Comparison of ENCODE assay signal across 8 cellular contexts in genomic region chr2:25567406-25567805, GRCh38.
DNase-seq lines count a peak whose midpoint lies in the region; ATAC-seq and TF ChIP-seq lines count a peak whose summit lies in the region.

No MANE protein-coding gene starts in this region.

- H3K9me3 ChIP-seq in HEK293 (ENCODE audit: control insufficient read depth, insufficient read depth, low read depth, low read length) (no peaks in the 10 kb centered on the region), esophagus squamous epithelium (no peaks in the 10 kb centered on the region)

- WGBS in esophagus squamous epithelium, 2 donors = 79 to 80% methylated on average over 1 of the region's 1 CpG

- CTCF ChIA-PET in HEK293 (lab: Yijun Ruan, JAX) = interaction anchor here (0.7 to 1.0 kb wide), 4 partner anchors 12 to 1395 kb away, joined by 3 to 5 read pairs (median 3); no protein-coding TSS in a partner anchor

- ATAC-seq in HG03159 (IDR thresholded peaks at IDR 0.05; ENCODE audit: unreplicated experiment) (no peak), HG03175 (IDR thresholded peaks at IDR 0.05; ENCODE audit: unreplicated experiment) (no peak)

- H3K4me3 ChIP-seq in HEK293 (ENCODE audit: low read depth, low read length) (no peak overlapping the region), esophagus squamous epithelium (no peak overlapping the region)

- no peaks in the 10 kb centered on the region for H3K27me3 ChIP-seq in esophagus squamous epithelium

- intact Hi-C loops in esophagus squamous epithelium (cut with DNase I) = no loop called here

- H3K27ac ChIP-seq in HEK293 (ENCODE audit: extremely low read depth, low read depth, low read length) (no peak overlapping the region), esophagus squamous epithelium (no peak overlapping the region)

- peaks cover 3% of the 10 kb centered on the region; the same call in 1 of the 2 replicates for H3K4me1 ChIP-seq in HEK293 (ENCODE audit: control insufficient read depth, insufficient read depth, low read length)
- no peaks in the 10 kb centered on the region for H3K4me1 ChIP-seq in esophagus squamous epithelium

- POLR2A ChIA-PET in HEK293 (lab: Yijun Ruan, JAX) = no interaction called here

- no peak for TF ChIP-seq POLR2A in esophagus squamous epithelium (IDR thresholded peaks at IDR 0.05)

- DNase-seq in DMS79 treated with DMSO at 0.1 percent for 48 hours (lab: John Stamatoyannopoulos, UW) (peak; percentile 31), DMS79 (lab: John Stamatoyannopoulos, UW) (no peak), RKO (ENCODE audit: low spot score) (peak; percentile 50), esophagus squamous epithelium (lab: John Stamatoyannopoulos, UW) (no peak), pons (ENCODE audit: low spot score) (peak; percentile 83)

- H3K36me3 ChIP-seq in HEK293 (ENCODE audit: control insufficient read depth in 2 of 2, insufficient read depth in 1 of 2, low read length in 2 of 2) (no peaks in the 10 kb centered on the region; a peak in 1 of 3 replicates), esophagus squamous epithelium (peaks cover 0 to 5% (median 0%) of the 10 kb centered on the region in 3 donors)

- TF ChIP-seq CTCF in HEK293 (tag by site-specific recombination; IDR thresholded peaks at IDR 0.05) = peak; percentile 45; the same call in 1 of the 2 replicates
- TF ChIP-seq CTCF in esophagus squamous epithelium (IDR thresholded peaks at IDR 0.05) = peak in 4 of 6 experiments; percentile 24 to 53 (median 35)

TF ChIP-seq in HEK293, 187 proteins besides CTCF, POLR2A, EP300 and RAD21:
- no peak for TF ChIP-seq ZNF510 (tag by site-specific recombination; IDR thresholded peaks at IDR 0.05; ENCODE audit: insufficient replicate concordance)
- TF ChIP-seq ZNF202 (tag by site-specific recombination; IDR thresholded peaks at IDR 0.05; ENCODE audit: borderline replicate concordance) = no peak
- TF ChIP-seq ZNF449 (tag by site-specific recombination; IDR thresholded peaks at IDR 0.05) = no peak
- TF ChIP-seq SCRT1 (tag by site-specific recombination; IDR thresholded peaks at IDR 0.05; ENCODE audit: borderline replicate concordance) = no peak
- no peak for TF ChIP-seq ZNF677 (tag by site-specific recombination; IDR thresholded peaks at IDR 0.05)
- TF ChIP-seq MZF1 (tag by site-specific recombination; IDR thresholded peaks at IDR 0.05; ENCODE audit: borderline replicate concordance) = no peak
- no peak for TF ChIP-seq ZNF37A (tag by site-specific recombination; IDR thresholded peaks at IDR 0.05)
- TF ChIP-seq ZNF654 (tag by site-specific recombination; IDR thresholded peaks at IDR 0.05; ENCODE audit: low read depth) = peak; percentile 41
- no peak for TF ChIP-seq PRDM1 (tag by site-specific recombination; IDR thresholded peaks at IDR 0.05)
- TF ChIP-seq ZNF19 (tag by site-specific recombination; IDR thresholded peaks at IDR 0.05; ENCODE audit: low read depth) = no peak
- 0 out of 2 replicates have a peak, but pooled peaks have one; percentile 19 for TF ChIP-seq PRDM10 (tag by site-specific recombination; IDR thresholded peaks at IDR 0.05)
- TF ChIP-seq ZNF26 (tag by site-specific recombination; IDR thresholded peaks at IDR 0.05) = no peak
- TF ChIP-seq TRIM28 (IDR thresholded peaks at IDR 0.05; ENCODE audit: borderline replicate concordance, low read length) = no peak
- TF ChIP-seq PRDM2 (tag by site-specific recombination; IDR thresholded peaks at IDR 0.05; ENCODE audit: borderline replicate concordance) = no peak
- no peak for TF ChIP-seq ZNF2 (tag by site-specific recombination; IDR thresholded peaks at IDR 0.05)

Comparison
In these comparisons a context has a peak if more than half of its experiments do, and no peak if none do; other contexts are left out.
1. DNase-seq: peak in DMS79 treated with DMSO at 0.1 percent for 48 hours (single experiment), RKO (single experiment) and pons (single experiment); none in DMS79 (single experiment) and esophagus squamous epithelium (single experiment).